ENCODE assay signal across 8 cellular contexts in the genomic region with DNA sequence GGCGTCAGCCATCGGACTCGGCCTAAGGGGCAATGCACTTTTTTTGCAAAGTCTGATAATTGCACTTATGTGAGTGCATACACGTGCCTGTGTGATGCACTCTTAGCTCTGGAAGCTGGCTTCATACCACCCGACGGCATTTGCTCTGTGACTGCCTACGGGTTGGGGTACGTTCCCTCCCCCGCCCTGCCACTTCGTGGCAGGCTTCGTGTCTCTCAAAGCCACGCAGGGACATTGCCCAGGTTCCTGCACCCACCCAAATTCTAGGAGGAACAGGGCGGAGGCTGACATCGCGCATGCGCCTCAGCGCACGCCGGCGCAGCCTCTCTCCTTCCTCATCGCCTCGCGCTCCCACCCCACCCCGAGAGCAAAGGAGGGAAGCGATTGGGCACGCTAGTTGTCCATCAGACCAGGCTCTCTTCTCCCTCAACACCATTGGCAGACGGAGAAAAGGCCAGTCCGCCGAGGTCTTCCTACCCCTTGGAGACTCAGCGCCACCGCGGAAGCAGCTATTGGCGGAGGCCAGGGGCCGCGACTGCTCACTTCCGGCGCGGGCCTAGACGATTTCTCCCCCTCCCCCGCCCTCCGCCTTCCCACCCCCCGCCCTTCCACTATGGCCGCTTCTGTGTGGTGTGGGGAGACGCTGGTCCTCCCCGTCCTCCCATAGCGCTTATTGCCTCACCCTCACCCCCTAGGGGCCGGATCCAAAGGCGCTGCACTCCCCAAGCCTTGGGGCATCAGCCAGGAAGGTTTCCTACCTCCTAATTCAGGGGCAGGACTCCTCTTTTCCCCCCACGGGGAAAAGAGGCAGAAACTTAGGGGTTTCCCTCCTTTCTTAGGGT.
DNase-seq lines count a peak whose midpoint lies in the region; ATAC-seq lines count a peak whose summit lies in the region.

A gene with protein sequence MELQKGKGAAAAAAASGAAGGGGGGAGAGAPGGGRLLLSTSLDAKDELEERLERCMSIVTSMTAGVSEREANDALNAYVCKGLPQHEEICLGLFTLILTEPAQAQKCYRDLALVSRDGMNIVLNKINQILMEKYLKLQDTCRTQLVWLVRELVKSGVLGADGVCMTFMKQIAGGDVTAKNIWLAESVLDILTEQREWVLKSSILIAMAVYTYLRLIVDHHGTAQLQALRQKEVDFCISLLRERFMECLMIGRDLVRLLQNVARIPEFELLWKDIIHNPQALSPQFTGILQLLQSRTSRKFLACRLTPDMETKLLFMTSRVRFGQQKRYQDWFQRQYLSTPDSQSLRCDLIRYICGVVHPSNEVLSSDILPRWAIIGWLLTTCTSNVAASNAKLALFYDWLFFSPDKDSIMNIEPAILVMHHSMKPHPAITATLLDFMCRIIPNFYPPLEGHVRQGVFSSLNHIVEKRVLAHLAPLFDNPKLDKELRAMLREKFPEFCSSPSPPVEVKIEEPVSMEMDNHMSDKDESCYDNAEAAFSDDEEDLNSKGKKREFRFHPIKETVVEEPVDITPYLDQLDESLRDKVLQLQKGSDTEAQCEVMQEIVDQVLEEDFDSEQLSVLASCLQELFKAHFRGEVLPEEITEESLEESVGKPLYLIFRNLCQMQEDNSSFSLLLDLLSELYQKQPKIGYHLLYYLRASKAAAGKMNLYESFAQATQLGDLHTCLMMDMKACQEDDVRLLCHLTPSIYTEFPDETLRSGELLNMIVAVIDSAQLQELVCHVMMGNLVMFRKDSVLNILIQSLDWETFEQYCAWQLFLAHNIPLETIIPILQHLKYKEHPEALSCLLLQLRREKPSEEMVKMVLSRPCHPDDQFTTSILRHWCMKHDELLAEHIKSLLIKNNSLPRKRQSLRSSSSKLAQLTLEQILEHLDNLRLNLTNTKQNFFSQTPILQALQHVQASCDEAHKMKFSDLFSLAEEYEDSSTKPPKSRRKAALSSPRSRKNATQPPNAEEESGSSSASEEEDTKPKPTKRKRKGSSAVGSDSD (plus strand): TSS at position 588 of the 842 bp plus-strand sequence. CDS start 585 bp downstream, outside the sequence.

- peak; percentile 87 to 100 (median 98) for DNase-seq in C1 segment of cervical spinal cord (lab: John Stamatoyannopoulos, UW)
- peak; percentile 100 for DNase-seq in NCI-H748 (lab: John Stamatoyannopoulos, UW; ENCODE audit: unreplicated experiment)
- DNase-seq in activated CD4-positive, alpha-beta T cell treated with anti-CD3 and anti-CD28 coated beads, Interleukin-2, amount 50 U/mL, for 1 hour, result peak; percentile 98
- DNase-seq in dedifferentiated amniotic fluid mesenchymal stem cell (ENCODE audit: extremely low spot score), result peak; percentile 100
- DNase-seq in left kidney (ENCODE audit: low read depth, low spot score), result peak; percentile 100
- DNase-seq in stimulated activated CD4-positive, alpha-beta T cell treated with anti-CD3 and anti-CD28 coated beads, Interleukin-2, amount 100 ng/mL, for 24 hours, result peak; percentile 98 to 99

- peak; percentile 96 for ATAC-seq in GM19351 (IDR thresholded peaks at IDR 0.05; ENCODE audit: unreplicated experiment)
- peak; percentile 97 for ATAC-seq in HG03521 (IDR thresholded peaks at IDR 0.05; ENCODE audit: unreplicated experiment)

Comparison
In these comparisons a context has a peak if more than half of its experiments do, and no peak if none do; other contexts are left out.
1. Peak in every context shown above with its lines: DNase-seq and ATAC-seq.